Comparison of ENCODE assay signal across 14 cellular contexts in the genomic region with DNA sequence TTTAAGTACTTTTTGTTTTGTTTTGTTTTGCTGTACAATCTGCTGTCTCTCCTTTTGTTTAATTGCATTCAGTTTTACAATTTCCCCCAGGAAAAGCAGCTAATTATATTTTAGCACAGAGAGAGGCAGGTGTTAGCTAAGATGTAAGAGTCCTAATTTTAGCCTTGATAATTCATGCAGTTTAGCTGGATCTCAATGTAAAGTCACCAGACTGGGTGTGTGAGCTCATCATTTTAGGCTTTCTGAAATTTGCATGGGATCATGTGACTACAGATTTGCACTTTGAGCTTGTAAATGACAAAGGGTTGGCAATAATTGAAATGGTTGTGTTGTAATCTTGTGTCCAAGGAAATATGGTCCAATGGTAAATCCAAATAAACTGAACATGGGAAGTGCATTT.
"Had no signal": no experiment of that assay in that cellular context is flagged by ENCODE, and none has a peak within 500 bp of the region (broad histone marks: within the 10 kb centered on the region; RNA-seq: fewer than 3 reads in every experiment).

No MANE protein-coding gene starts in this region.

- H3K27ac ChIP-seq: heart right ventricle, transverse colon had no signal

- H3K4me1 ChIP-seq: transverse colon had no signal

- DNase-seq: activated CD4-positive, alpha-beta T cell treated with anti-CD3 and anti-CD28 coated beads, Interleukin-2, amount 50 U/mL, for 1 hour; activated CD4-positive, CD25-positive, alpha-beta regulatory T cell; activated naive CD4-positive, alpha-beta T cell treated with anti-CD3 and anti-CD28 coated beads, Interleukin-2, amount 10 ng/mL, durations not matched to agents 7 days and 5 days; activated T-cell treated with anti-CD3 and anti-CD28 coated beads for 4 hours; foreskin melanocyte; heart right ventricle; mammary epithelial cell; occipital lobe; right cardiac atrium; stimulated activated naive CD4-positive, alpha-beta T cell; substantia nigra; transverse colon had no signal

- ATAC-seq: activated T-helper 17 cell treated with anti-CD3 and anti-CD28 coated beads, Interleukin-2, amount 50 U/mL, for 72 hours; heart right ventricle; left lobe of liver; right cardiac atrium had no signal

- H3K27me3 ChIP-seq: heart right ventricle, transverse colon had no signal

- H3K36me3 ChIP-seq: heart right ventricle, transverse colon had no signal

- H3K9me3 ChIP-seq: heart right ventricle, transverse colon had no signal

- H3K4me3 ChIP-seq: heart right ventricle, transverse colon had no signal
